ENCODE assay signal across 1 cellular context in genomic region chr10:132405463-132405991, GRCh38.
TF ChIP-seq lines count a peak whose summit lies in the region.

No MANE protein-coding gene starts in this region.

TF ChIP-seq in H1, 55 proteins besides CTCF, POLR2A, EP300 and RAD21:
- TF ChIP-seq KDM1A (IDR thresholded peaks at IDR 0.05; ENCODE audit: borderline replicate concordance, low read length) (no peak), E2F6 (IDR thresholded peaks at IDR 0.05) (0 out of 2 replicates have a peak, but pooled peaks have one; percentile 2), ASH2L (IDR thresholded peaks at IDR 0.05; ENCODE audit: low read length) (no peak)
